ENCODE assay signal across 19 cellular contexts in genomic region chr16:84461504-84462295, GRCh38. TPM values are rescaled to one million over a fixed set of nuclear protein-coding genes. Genes with fewer than 3 reads are reported as not detected.
DNase-seq lines count a peak whose midpoint lies in the region; ATAC-seq, FAIRE-seq and TF ChIP-seq lines count a peak whose summit lies in the region.
"Had no signal": no experiment of that assay in that cellular context is flagged by ENCODE, and none has a peak within 500 bp of the region (broad histone marks: within the 10 kb centered on the region; RNA-seq: fewer than 3 reads in every experiment).

No MANE protein-coding gene starts in this region.

- TF ChIP-seq EP300 in gastroesophageal sphincter (IDR thresholded peaks at IDR 0.05) = no peak

- H3K27me3 ChIP-seq in NT2/D1 (ENCODE audit: insufficient read depth, insufficient read length) = no peaks in the 10 kb centered on the region
- H3K27me3 ChIP-seq in gastroesophageal sphincter = no peaks in the 10 kb centered on the region
- H3K27me3 ChIP-seq: brain microvascular endothelial cell had no signal

- no peak overlapping the region for H3K4me3 ChIP-seq in NT2/D1 (ENCODE audit: insufficient read length, low read depth)
- H3K4me3 ChIP-seq in gastroesophageal sphincter = no peak overlapping the region
- H3K4me3 ChIP-seq: GM23338, K562, prostate gland had no signal

- H3K27ac ChIP-seq in gastroesophageal sphincter = no peak overlapping the region
- H3K27ac ChIP-seq: brain microvascular endothelial cell, prostate gland had no signal

- H3K9me3 ChIP-seq in NT2/D1 (ENCODE audit: insufficient read depth, low read length) = peaks cover 5% of the 10 kb centered on the region
- peaks cover 0 to 3% (median 0%) of the 10 kb centered on the region in 3 donors for H3K9me3 ChIP-seq in gastroesophageal sphincter
- H3K9me3 ChIP-seq: prostate gland had no signal

- H3K36me3 ChIP-seq in NT2/D1 (ENCODE audit: insufficient read depth, insufficient read length, low read length) = peaks cover 39% of the 10 kb centered on the region
- H3K36me3 ChIP-seq in gastroesophageal sphincter = peaks cover 0 to 31% of the 10 kb centered on the region in 2 donors
- H3K36me3 ChIP-seq: prostate gland had no signal

- H3K4me1 ChIP-seq in NT2/D1 (ENCODE audit: insufficient read depth, insufficient read length) = no peaks in the 10 kb centered on the region
- peaks cover 0 to 6% (median 0%) of the 10 kb centered on the region in 3 donors for H3K4me1 ChIP-seq in gastroesophageal sphincter
- H3K4me1 ChIP-seq: prostate gland had no signal

- intact Hi-C loops in sciatic nerve (cut with DNase I) = no loop called here

- TF ChIP-seq CTCF in gastroesophageal sphincter (IDR thresholded peaks at IDR 0.05) = no peak

- ATAC-seq in gastroesophageal sphincter (peak; percentile 29), sciatic nerve (no peak), HG02981 (IDR thresholded peaks at IDR 0.05; ENCODE audit: unreplicated experiment) (no peak), HG02678 (IDR thresholded peaks at IDR 0.05; ENCODE audit: unreplicated experiment) (no peak)
- ATAC-seq: GM23338, K562 had no signal

- TF ChIP-seq POLR2A in gastroesophageal sphincter (IDR thresholded peaks at IDR 0.05) = no peak

- peak overlapping the region; percentile 0 for H3K9ac ChIP-seq in NT2/D1 (ENCODE audit: insufficient read length, low read depth)

- WGBS in gastroesophageal sphincter (ENCODE audit: low coverage in 1 of 2), 2 donors = 67% methylated on average over 1 of the region's 30 CpGs; no CpG with 5 or more reads in 1 of the 2 donors

- peak; percentile 45 for DNase-seq in activated effector memory CD4-positive, alpha-beta T cell treated with anti-CD3 and anti-CD28 coated beads, Interleukin-2, amount 50 U/mL, for 16 hours
- DNase-seq in activated effector memory CD4-positive, alpha-beta T cell treated with Interleukin-2 at 50 U/mL for 16 hours = no peak
- DNase-seq in NT2/D1 (ENCODE audit: low read depth, low spot score) (no peak), sciatic nerve (ENCODE audit: low spot score) (peak; percentile 47), urothelium cell line (ENCODE audit: low spot score) (no peak)
- DNase-seq: ACHN; brain microvascular endothelial cell; EL; NCI-H1436 treated with DMSO at 0.1 percent for 48 hours; NCI-H2171; NCI-H524 treated with DMSO at 0.1 percent for 48 hours; stimulated activated CD4-positive, alpha-beta T cell treated with anti-CD3 and anti-CD28 coated beads, Interleukin-1b, Interleukin-23, amount 100 ng/mL, for 48 hours had no signal

- no peak for FAIRE-seq in urothelium cell line (lab: Jason Lieb, UNC)
- FAIRE-seq: colon, K562 had no signal

RNA-seq across cellular contexts. Expression of gene MEAK7, which starts 42.8 kb away (rescaled TPM):
- 10 to 100 TPM in 2 of 4 donors, 1 to 10 TPM in 2; 7.9 to 30.5 (median 10.4) TPM for total RNA-seq in gastroesophageal sphincter
- 21.8 TPM for total RNA-seq in sciatic nerve

Comparison
In these comparisons a context has a peak if more than half of its experiments do, and no peak if none do; other contexts are left out.
1. DNase-seq: peak in activated effector memory CD4-positive, alpha-beta T cell treated with anti-CD3 and anti-CD28 coated beads, Interleukin-2, amount 50 U/mL, for 16 hours (single experiment) and sciatic nerve (single experiment); none in activated effector memory CD4-positive, alpha-beta T cell treated with Interleukin-2 at 50 U/mL for 16 hours (single experiment), NT2/D1 (single experiment) and urothelium cell line (single experiment).